ENCODE assay signal across 13 cellular contexts in genomic region chr17:21713631-21714030, GRCh38. TPM values are rescaled to one million over a fixed set of nuclear protein-coding genes. Genes with fewer than 3 reads are reported as not detected.
DNase-seq lines count a peak whose midpoint lies in the region; ATAC-seq and TF ChIP-seq lines count a peak whose summit lies in the region.
"Not testable (repeated sequence)": the region's sequence is repeated elsewhere in the genome, so short reads cannot be mapped to it uniquely, and the experiment has no call there.
"Had no signal": no experiment of that assay in that cellular context is flagged by ENCODE, and none has a peak within 500 bp of the region (broad histone marks: within the 10 kb centered on the region; RNA-seq: fewer than 3 reads in every experiment).

No MANE protein-coding gene starts in this region.

- not testable (repeated sequence) for H3K27me3 ChIP-seq in heart left ventricle; right cardiac atrium (ENCODE audit: control insufficient read depth, insufficient read depth)

- not testable (repeated sequence) for H3K4me3 ChIP-seq in heart left ventricle; right cardiac atrium (ENCODE audit: low read length)

- not testable (repeated sequence) for TF ChIP-seq CTCF in heart left ventricle (IDR thresholded peaks at IDR 0.05)

- intact Hi-C loops in Right ventricle myocardium inferior (cut with DNase I); heart left ventricle (cut with DNase I); right cardiac atrium (cut with DNase I); sciatic nerve (cut with DNase I): not testable (repeated sequence)

- not testable (repeated sequence) for DNase-seq in Right ventricle myocardium inferior (ENCODE audit: missing footprints); heart left ventricle; right cardiac atrium; sciatic nerve (ENCODE audit: low spot score)

- not testable (repeated sequence) for TF ChIP-seq POLR2A in heart left ventricle (IDR thresholded peaks at IDR 0.05)

- H3K27ac ChIP-seq in heart left ventricle; right cardiac atrium (ENCODE audit: low read length): not testable (repeated sequence)

- not testable (repeated sequence) for H3K9me3 ChIP-seq in heart left ventricle; right cardiac atrium (ENCODE audit: control insufficient read depth, low read length)

- 24 to 26% methylated on average over 1 of the region's 3 CpGs; no CpG with 5 or more reads in 2 of the 4 donors for WGBS in heart left ventricle, 4 donors
- no CpG with 5 or more reads among the region's 3 CpGs for WGBS in right cardiac atrium

- not testable (repeated sequence) for H3K4me1 ChIP-seq in heart left ventricle; right cardiac atrium (ENCODE audit: control insufficient read depth, insufficient read depth, low read length)

- ATAC-seq in Right ventricle myocardium inferior (peak; percentile 71), heart left ventricle (peak; percentile 25 to 76 (median 45)), right cardiac atrium (peak; percentile 50 to 73), sciatic nerve (peak; percentile 70)

- not testable (repeated sequence) for H3K36me3 ChIP-seq in heart left ventricle

RNA-seq across cellular contexts. Expression of gene KCNJ18, which starts 21.3 kb away (rescaled TPM):
- total RNA-seq in Right ventricle myocardium inferior (not detected), heart left ventricle (not detected), right cardiac atrium (not detected), sciatic nerve (not detected)
- polyA plus RNA-seq in heart left ventricle (not detected), right cardiac atrium (not detected)
- total RNA-seq: A673; CD4-positive, alpha-beta memory T cell; CD4-positive, CD25-positive, alpha-beta regulatory T cell; CD8-positive, alpha-beta memory T cell; Daoy; G401; GM12878 had no signal
- polyA plus RNA-seq: AG04450; CD14-positive monocyte; CD4-positive, alpha-beta memory T cell; CD4-positive, CD25-positive, alpha-beta regulatory T cell; CD8-positive, alpha-beta memory T cell; GM12878 had no signal
